15 cellular contexts compared by ENCODE assay signal in the genomic region with DNA sequence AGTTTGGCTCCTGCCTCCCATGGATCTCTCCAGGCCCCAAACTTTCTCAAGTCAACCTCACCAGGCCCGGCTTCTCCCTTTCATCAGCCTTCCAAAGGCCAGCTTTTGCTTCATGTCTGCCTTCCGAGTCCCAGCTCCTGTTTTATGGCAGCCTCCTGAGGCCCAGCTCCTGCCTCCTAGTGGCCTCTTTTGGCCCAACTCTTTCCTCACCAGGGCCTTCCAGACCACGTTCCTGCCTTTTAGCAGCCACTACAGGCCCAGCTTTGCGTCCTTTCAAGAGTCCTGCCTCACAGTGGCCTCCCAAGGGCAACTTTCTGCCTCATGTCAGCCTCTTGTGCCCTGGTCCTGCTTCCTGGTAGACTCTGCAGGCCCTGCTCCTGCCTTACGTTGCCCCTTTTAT. TPM values are rescaled to one million over a fixed set of nuclear protein-coding genes. Genes with fewer than 3 reads are reported as not detected.
DNase-seq lines count a peak whose midpoint lies in the region; ATAC-seq and TF ChIP-seq lines count a peak whose summit lies in the region.
"Had no signal": no experiment of that assay in that cellular context is flagged by ENCODE, and none has a peak within 500 bp of the region (broad histone marks: within the 10 kb centered on the region; RNA-seq: fewer than 3 reads in every experiment).

No MANE protein-coding gene starts in this region.

- peak overlapping the region; percentile 78 for H3K27ac Mint-ChIP-seq in central memory CD8-positive, alpha-beta T cell (ENCODE audit: low read depth)
- no peak overlapping the region for H3K27ac Mint-ChIP-seq in activated CD4-positive, alpha-beta T cell treated with anti-CD3 and anti-CD28 coated beads for 36 hours

- H4K20me1 ChIP-seq in KMS-11 (ENCODE audit: insufficient read depth), result no peaks in the 10 kb centered on the region

- CTCF ChIA-PET in activated CD4-positive, alpha-beta T cell treated with anti-CD3 and anti-CD28 coated beads for 36 hours (lab: Charles Lee), result interaction anchor here (1.1 to 2.0 kb wide), 3 partner anchors 10 to 96 kb away, joined by 3 to 15 read pairs (median 3); no protein-coding TSS in a partner anchor

- H3K27ac ChIP-seq in KMS-11 (no peak overlapping the region), parathyroid adenoma (no peak overlapping the region)
- H3K27ac ChIP-seq: esophagus muscularis mucosa, thyroid gland, VCaP had no signal

- H3K4me3 ChIP-seq in KMS-11 (IDR thresholded peaks at IDR 0.05; ENCODE audit: insufficient read depth, low read depth, low read length) (no peak overlapping the region), parathyroid adenoma (ENCODE audit: low read depth, low read length) (no peak overlapping the region)
- H3K4me3 ChIP-seq: esophagus muscularis mucosa, thyroid gland had no signal

- H3K4me1 ChIP-seq in KMS-11 (ENCODE audit: low read depth, poor library complexity, severe bottlenecking) (no peaks in the 10 kb centered on the region), parathyroid adenoma (no peaks in the 10 kb centered on the region)
- H3K4me1 ChIP-seq: esophagus muscularis mucosa, thyroid gland had no signal

- no peak overlapping the region for H3K4me3 Mint-ChIP-seq in central memory CD8-positive, alpha-beta T cell
- no peak overlapping the region for H3K4me3 Mint-ChIP-seq in activated CD4-positive, alpha-beta T cell treated with anti-CD3 and anti-CD28 coated beads for 36 hours
- H3K4me3 Mint-ChIP-seq: brain had no signal

- no peaks in the 10 kb centered on the region for H3K27me3 Mint-ChIP-seq in central memory CD8-positive, alpha-beta T cell
- H3K27me3 Mint-ChIP-seq in activated CD4-positive, alpha-beta T cell treated with anti-CD3 and anti-CD28 coated beads for 36 hours, result no peaks in the 10 kb centered on the region
- H3K27me3 Mint-ChIP-seq: brain had no signal

- H3K36me3 ChIP-seq in KMS-11 (ENCODE audit: insufficient read depth), result no peaks in the 10 kb centered on the region
- H3K36me3 ChIP-seq in parathyroid adenoma (ENCODE audit: control insufficient read depth, insufficient read depth, low read length), result no peaks in the 10 kb centered on the region

- H3K27me3 ChIP-seq in KMS-11 (ENCODE audit: insufficient read depth, low read depth) (no peaks in the 10 kb centered on the region), parathyroid adenoma (ENCODE audit: control insufficient read depth, insufficient read depth, low read length) (no peaks in the 10 kb centered on the region)
- H3K27me3 ChIP-seq: esophagus muscularis mucosa, thyroid gland had no signal

- H3K9me3 ChIP-seq in parathyroid adenoma (ENCODE audit: control insufficient read depth, low read length), result no peaks in the 10 kb centered on the region
- H3K9me3 ChIP-seq: esophagus muscularis mucosa, thyroid gland had no signal

- H3K9me3 Mint-ChIP-seq in central memory CD8-positive, alpha-beta T cell, result no peaks in the 10 kb centered on the region
- no peaks in the 10 kb centered on the region for H3K9me3 Mint-ChIP-seq in activated CD4-positive, alpha-beta T cell treated with anti-CD3 and anti-CD28 coated beads for 36 hours (ENCODE audit: low read depth)

- H3K4me1 Mint-ChIP-seq in central memory CD8-positive, alpha-beta T cell, result no peaks in the 10 kb centered on the region
- H3K4me1 Mint-ChIP-seq in activated CD4-positive, alpha-beta T cell treated with anti-CD3 and anti-CD28 coated beads for 36 hours, result no peaks in the 10 kb centered on the region
- H3K4me1 Mint-ChIP-seq: brain had no signal

- ATAC-seq in central memory CD8-positive, alpha-beta T cell (replicated peaks; ENCODE audit: extremely low read depth, poor library complexity, severe bottlenecking), result no peak
- ATAC-seq in activated CD4-positive, alpha-beta T cell treated with anti-CD3 and anti-CD28 coated beads for 36 hours, result no peak

- H3K36me3 Mint-ChIP-seq in central memory CD8-positive, alpha-beta T cell (ENCODE audit: insufficient read depth), result no peaks in the 10 kb centered on the region
- no peaks in the 10 kb centered on the region for H3K36me3 Mint-ChIP-seq in activated CD4-positive, alpha-beta T cell treated with anti-CD3 and anti-CD28 coated beads for 36 hours (ENCODE audit: low read depth)
- H3K36me3 Mint-ChIP-seq: brain had no signal

- intact Hi-C loops in activated CD4-positive, alpha-beta T cell treated with anti-CD3 and anti-CD28 coated beads for 36 hours (cut with DNase I, micrococcal nuclease), result no loop called here

- H3K4me2 ChIP-seq in KMS-11 (no peak overlapping the region), parathyroid adenoma (ENCODE audit: low read length) (no peak overlapping the region)

- H2AFZ ChIP-seq in KMS-11 (ENCODE audit: low read depth), result no peak overlapping the region
- no peak overlapping the region for H2AFZ ChIP-seq in parathyroid adenoma

- peak; percentile 12 for DNase-seq in DMS53 (lab: John Stamatoyannopoulos, UW)
- DNase-seq in DMS53 treated with DMSO at 0.1 percent for 48 hours (lab: John Stamatoyannopoulos, UW; ENCODE audit: unreplicated experiment), result no peak
- no peak for DNase-seq in central memory CD8-positive, alpha-beta T cell (ENCODE audit: low spot score in 2 of 2)
- DNase-seq in NCI-H524 (lab: John Stamatoyannopoulos, UW), result no peak
- no peak for DNase-seq in central memory CD4-positive, alpha-beta T cell
- DNase-seq in activated CD4-positive, alpha-beta T cell treated with anti-CD3 and anti-CD28 coated beads for 36 hours, result no peak
- DNase-seq: GOT3, NCI-H446 treated with DMSO at 0.1 percent for 48 hours, Right ventricle myocardium superior, thyroid gland had no signal

- POLR2A ChIA-PET in activated CD4-positive, alpha-beta T cell treated with anti-CD3 and anti-CD28 coated beads for 36 hours (lab: Charles Lee), result no interaction called here

- peak; percentile 35; the same call in 1 of the 2 replicates for TF ChIP-seq CTCF in KMS-11 (conservative IDR thresholded peaks at IDR 0.05; ENCODE audit: low read depth, low read length)
- TF ChIP-seq CTCF in parathyroid adenoma (IDR thresholded peaks at IDR 0.05), result peak; percentile 11

- no peaks in the 10 kb centered on the region for H3K79me2 ChIP-seq in KMS-11 (ENCODE audit: insufficient read depth, low read depth)
- no peaks in the 10 kb centered on the region for H3K79me2 ChIP-seq in parathyroid adenoma

- H3K9ac ChIP-seq in KMS-11, result no peak overlapping the region
- no peak overlapping the region for H3K9ac ChIP-seq in parathyroid adenoma

RNA-seq across cellular contexts. Expression of a gene that starts 15.3 kb away (rescaled TPM):
- total RNA-seq in activated CD4-positive, alpha-beta T cell treated with anti-CD3 and anti-CD28 coated beads for 36 hours, result 10 to 100 TPM; 70.5 to 85.8 TPM
